Comparison of ENCODE assay signal across 31 cellular contexts in the genomic region with DNA sequence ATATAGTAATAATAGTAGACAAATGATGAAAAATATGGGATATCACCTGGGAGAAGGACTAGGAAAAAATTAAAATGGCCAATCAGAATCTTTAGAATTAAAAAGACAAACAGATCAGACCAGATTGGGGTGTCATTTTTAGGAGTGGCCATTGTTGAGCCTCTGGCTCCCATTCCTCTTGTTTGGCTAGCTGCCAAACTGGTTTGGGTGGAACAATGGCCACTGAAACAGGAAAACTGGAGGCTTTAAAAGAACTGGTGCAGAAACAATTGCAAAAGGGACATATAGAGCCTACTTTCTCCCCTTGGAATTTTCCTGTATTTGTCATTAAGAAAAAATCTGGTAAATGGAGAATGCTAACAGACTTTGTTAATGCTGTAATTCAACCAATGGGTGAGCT.
"Had no signal": no experiment of that assay in that cellular context is flagged by ENCODE, and none has a peak within 500 bp of the region (broad histone marks: within the 10 kb centered on the region; RNA-seq: fewer than 3 reads in every experiment).

No MANE protein-coding gene starts in this region.

- H3K4me3 ChIP-seq: MG63, PC-9, SJCRH30, SK-N-MC had no signal

- H3K36me3 ChIP-seq: MG63, SJCRH30 had no signal

- DNase-seq: Kasumi-1, MG63, NCI-H1048, NCI-H1092 treated with DMSO at 0.1 percent for 48 hours, NCI-H1105 treated with DMSO at 0.1 percent for 48 hours, NCI-H1436, NCI-H146, NCI-H1694, NCI-H187, NCI-H1930, NCI-H2029 treated with DMSO at 0.1 percent for 48 hours, NCI-H2081 treated with DMSO at 0.1 percent for 48 hours, NCI-H2171 treated with DMSO at 0.1 percent for 48 hours, NCI-H2227 treated with DMSO at 0.1 percent for 48 hours, NCI-H345, NCI-H446, NCI-H510A treated with DMSO at 0.1 percent for 48 hours, NCI-H524 treated with DMSO at 0.1 percent for 48 hours, NCI-H526 treated with DMSO at 0.1 percent for 48 hours, NCI-H774, PC-9, SHP77, SIG-M5, T-cell, T-helper 17 cell had no signal

- H3K4me2 ChIP-seq: PC-9 had no signal

- ATAC-seq: Panc1, Right ventricle myocardium inferior, SK-N-SH treated with all-trans-retinoic acid at 6 μM for 48 hours, T-cell, T-helper 17 cell had no signal

- H3K27me3 ChIP-seq: MG63, SJCRH30 had no signal

- H2AFZ ChIP-seq: PC-9 had no signal

- H3K27ac ChIP-seq: PC-9, RWPE1, SJCRH30, SK-N-MC had no signal

- H3K9me3 ChIP-seq: MG63, SJCRH30 had no signal

- H3K4me1 ChIP-seq: SJCRH30 had no signal
